Comparison of ENCODE assay signal across 18 cellular contexts in the genomic region with DNA sequence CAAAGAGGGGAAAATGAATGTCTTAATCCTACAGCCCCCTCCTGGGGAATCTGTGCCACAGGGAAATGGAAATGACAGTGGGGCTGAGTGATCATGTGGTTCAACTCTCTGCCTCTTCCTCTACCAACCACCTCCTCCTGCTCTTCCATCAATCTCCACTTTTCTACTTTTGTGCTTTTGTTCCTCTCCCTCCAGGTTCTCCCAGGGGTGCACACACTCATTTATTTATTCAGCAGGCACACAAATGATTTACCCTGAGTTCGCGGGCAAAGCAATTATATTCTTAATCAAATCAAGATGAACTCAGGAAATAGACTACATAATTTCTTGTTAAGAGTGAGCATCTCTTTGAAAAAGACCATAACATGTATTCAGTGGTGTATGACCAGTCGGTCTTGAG.
DNase-seq lines count a peak whose midpoint lies in the region; TF ChIP-seq lines count a peak whose summit lies in the region.
"Had no signal": no experiment of that assay in that cellular context is flagged by ENCODE, and none has a peak within 500 bp of the region (broad histone marks: within the 10 kb centered on the region; RNA-seq: fewer than 3 reads in every experiment).

No MANE protein-coding gene starts in this region.

- no peak for TF ChIP-seq CTCF in mesothelial cell of epicardium (IDR thresholded peaks at IDR 0.05; ENCODE audit: unreplicated experiment)
- no peak for TF ChIP-seq CTCF in CD14-positive monocyte (IDR thresholded peaks at IDR 0.05)
- no peak for TF ChIP-seq CTCF in esophagus squamous epithelium (IDR thresholded peaks at IDR 0.05)

- H3K27ac Mint-ChIP-seq in mesothelial cell of epicardium (peak overlapping the region; percentile 8), CD14-positive monocyte (no peak overlapping the region)
- H3K27ac Mint-ChIP-seq: CD4-positive, alpha-beta memory T cell had no signal

- intact Hi-C loops in CD14-positive monocyte (cut with micrococcal nuclease): no loop called here
- intact Hi-C loops in esophagus squamous epithelium (cut with DNase I): loop anchor here (5.0 kb wide), 1 partner anchor 443 kb away; no protein-coding TSS in a partner anchor

- 72 to 80% methylated on average over 3 of the region's 3 CpGs for WGBS in esophagus squamous epithelium, 2 donors

- H3K27ac ChIP-seq in esophagus squamous epithelium: no peak overlapping the region
- H3K27ac ChIP-seq: C4-2B had no signal

- TF ChIP-seq POLR2A in esophagus squamous epithelium (IDR thresholded peaks at IDR 0.05): no peak

- no peak overlapping the region for H3K4me3 Mint-ChIP-seq in mesothelial cell of epicardium
- H3K4me3 Mint-ChIP-seq in CD14-positive monocyte: no peak overlapping the region
- H3K4me3 Mint-ChIP-seq: CD4-positive, alpha-beta memory T cell; H9 had no signal

- H3K4me1 Mint-ChIP-seq in mesothelial cell of epicardium: peaks cover 39% of the 10 kb centered on the region
- no peaks in the 10 kb centered on the region for H3K4me1 Mint-ChIP-seq in CD14-positive monocyte
- H3K4me1 Mint-ChIP-seq: CD4-positive, alpha-beta memory T cell had no signal

- DNase-seq in NCI-H748 (lab: John Stamatoyannopoulos, UW; ENCODE audit: unreplicated experiment) (peak; percentile 7), NCI-H748 treated with DMSO at 0.1 percent for 48 hours (lab: John Stamatoyannopoulos, UW) (no peak), SK-N-DZ (ENCODE audit: low spot score) (peak; percentile 24), mesothelial cell of epicardium (ENCODE audit: low spot score in 2 of 2, unreplicated experiment in 2 of 2) (no peak), CD14-positive monocyte (ENCODE audit: low spot score) (no peak), esophagus squamous epithelium (lab: John Stamatoyannopoulos, UW) (no peak)
- no peak for DNase-seq in activated CD4-positive, alpha-beta T cell treated with anti-CD3 and anti-CD28 coated beads for 1 hour
- DNase-seq: AML-193; Calu3; CD4-positive, alpha-beta memory T cell; DMS 273 treated with DMSO at 0.1 percent for 48 hours; DMS53; DND-41; EL; H9; IMR-90 had no signal

- no peaks in the 10 kb centered on the region for H3K36me3 ChIP-seq in esophagus squamous epithelium

- H3K27me3 ChIP-seq in esophagus squamous epithelium: no peaks in the 10 kb centered on the region

- H3K27me3 Mint-ChIP-seq in mesothelial cell of epicardium (ENCODE audit: low read depth) (no peaks in the 10 kb centered on the region), CD14-positive monocyte (ENCODE audit: low read depth in 3 of 3) (no peaks in the 10 kb centered on the region)
- H3K27me3 Mint-ChIP-seq: CD4-positive, alpha-beta memory T cell had no signal

- H3K9me3 Mint-ChIP-seq in mesothelial cell of epicardium: peaks cover 4% of the 10 kb centered on the region
- H3K9me3 Mint-ChIP-seq in CD14-positive monocyte: peaks cover 0 to 12% (median 2%) of the 10 kb centered on the region in 7 donors
- H3K9me3 Mint-ChIP-seq: H9 had no signal

- H3K4me1 ChIP-seq in esophagus squamous epithelium: no peaks in the 10 kb centered on the region

- peaks cover 1% of the 10 kb centered on the region for H3K36me3 Mint-ChIP-seq in mesothelial cell of epicardium
- H3K36me3 Mint-ChIP-seq in CD14-positive monocyte: no peaks in the 10 kb centered on the region
- H3K36me3 Mint-ChIP-seq: CD4-positive, alpha-beta memory T cell had no signal

- H3K9me3 ChIP-seq in esophagus squamous epithelium: no peaks in the 10 kb centered on the region

- H3K4me3 ChIP-seq in esophagus squamous epithelium: no peak overlapping the region
- H3K4me3 ChIP-seq: GM12878 had no signal

Comparison
In these comparisons a context has a peak if more than half of its experiments do, and no peak if none do; other contexts are left out.
1. DNase-seq: peak in NCI-H748 (single experiment) and SK-N-DZ (single experiment); none in NCI-H748 treated with DMSO at 0.1 percent for 48 hours (single experiment), mesothelial cell of epicardium (0 of 2), CD14-positive monocyte (single experiment), activated CD4-positive, alpha-beta T cell treated with anti-CD3 and anti-CD28 coated beads for 1 hour (single experiment) and esophagus squamous epithelium (single experiment).